28 cellular contexts compared by ENCODE assay signal in the genomic region with DNA sequence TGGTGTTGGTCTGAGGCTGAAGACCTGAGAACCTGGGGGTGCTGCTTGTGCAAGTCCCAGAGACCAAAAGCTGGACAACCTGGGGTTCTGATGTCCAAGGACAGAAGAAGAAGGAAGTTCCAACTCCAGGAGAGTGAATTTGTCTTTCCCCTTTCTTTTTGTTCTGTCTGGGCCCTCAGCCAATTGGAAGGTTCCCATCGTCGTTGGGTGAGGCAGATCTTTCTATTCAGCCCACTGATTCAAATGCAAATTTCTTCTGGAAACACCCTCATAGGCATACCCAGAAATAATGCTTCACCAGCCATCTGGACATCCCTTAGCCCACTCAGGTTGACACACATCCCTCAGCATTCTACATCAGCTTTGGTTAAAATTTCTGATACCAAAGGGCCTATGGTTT.
"Had no signal": no experiment of that assay in that cellular context is flagged by ENCODE, and none has a peak within 500 bp of the region (broad histone marks: within the 10 kb centered on the region; RNA-seq: fewer than 3 reads in every experiment).

No MANE protein-coding gene starts in this region.

- H3K9me3 Mint-ChIP-seq: activated CD4-positive, alpha-beta memory T cell treated with anti-CD3 and anti-CD28 coated beads for 36 hours; activated naive CD8-positive, alpha-beta T cell treated with anti-CD3 and anti-CD28 coated beads for 36 hours had no signal

- H3K36me3 Mint-ChIP-seq: activated CD4-positive, alpha-beta memory T cell treated with anti-CD3 and anti-CD28 coated beads for 36 hours; activated naive CD8-positive, alpha-beta T cell treated with anti-CD3 and anti-CD28 coated beads for 36 hours had no signal

- DNase-seq: activated CD4-positive, alpha-beta memory T cell treated with anti-CD3 and anti-CD28 coated beads for 36 hours; activated CD4-positive, alpha-beta T cell treated with anti-CD3 and anti-CD28 coated beads for 4 hours; activated CD4-positive, alpha-beta T cell treated with anti-CD3 and anti-CD28 coated beads, Interleukin-2, amount 50 U/mL, for 1 hour; activated CD4-positive, CD25-positive, alpha-beta regulatory T cell treated with anti-CD3 and anti-CD28 coated beads, Interleukin-2, amount 50 U/mL, for 72 hours; activated CD8-positive, alpha-beta memory T cell treated with anti-CD3 and anti-CD28 coated beads, Interleukin-2, amount 50 U/mL, for 4 hours; activated effector memory CD4-positive, alpha-beta T cell treated with anti-CD3 and anti-CD28 coated beads, Interleukin-2, amount 50 U/mL, for 16 hours; activated naive CD4-positive, alpha-beta T cell; activated naive CD4-positive, alpha-beta T cell treated with anti-CD3 and anti-CD28 coated beads, Interleukin-2, amount 50 U/mL, for 16 hours; activated naive CD8-positive, alpha-beta T cell treated with anti-CD3 and anti-CD28 coated beads for 36 hours; activated T-cell treated with anti-CD3 and anti-CD28 coated beads, Interleukin-2, amount 50 U/mL, for 48 hours; amniotic stem cell; aorta; Kasumi-1; KG1; MG63; NCI-H1092; NCI-H146; NCI-H187; NCI-H2029 treated with DMSO at 0.1 percent for 48 hours; NCI-H2107; NCI-H2171; NCI-H510A treated with DMSO at 0.1 percent for 48 hours; NCI-H526 treated with DMSO at 0.1 percent for 48 hours; NCI-H774; SHP77; SJCRH30 had no signal

- ATAC-seq: Panc1, WTC11 had no signal

- H3K27ac Mint-ChIP-seq: activated CD4-positive, alpha-beta memory T cell treated with anti-CD3 and anti-CD28 coated beads for 36 hours; activated naive CD8-positive, alpha-beta T cell treated with anti-CD3 and anti-CD28 coated beads for 36 hours; WTC11 had no signal

- H3K4me3 Mint-ChIP-seq: activated CD4-positive, alpha-beta memory T cell treated with anti-CD3 and anti-CD28 coated beads for 36 hours; activated naive CD8-positive, alpha-beta T cell treated with anti-CD3 and anti-CD28 coated beads for 36 hours; WTC11 had no signal
